In the genomic region with DNA sequence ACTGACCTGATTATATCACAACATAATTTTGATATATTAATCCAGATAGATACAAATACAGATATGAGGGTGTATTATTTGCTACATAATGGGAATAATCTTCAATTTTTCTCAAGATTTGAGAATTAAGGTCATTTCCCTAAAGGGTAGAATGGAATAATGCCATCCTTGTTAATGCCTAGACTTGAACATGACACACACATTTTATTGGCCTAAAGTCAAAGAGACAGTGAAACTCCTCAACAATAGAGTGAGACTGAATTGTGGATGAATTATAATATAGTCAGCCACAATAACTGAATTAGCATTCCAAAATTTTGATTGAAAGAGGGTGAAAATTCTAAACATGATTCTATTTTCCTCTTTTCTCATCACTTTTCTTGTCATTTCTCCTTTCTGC, we compare ENCODE assay signal across 26 cellular contexts.
"Had no signal": no experiment of that assay in that cellular context is flagged by ENCODE, and none has a peak within 500 bp of the region (broad histone marks: within the 10 kb centered on the region; RNA-seq: fewer than 3 reads in every experiment).

No MANE protein-coding gene starts in this region.

- ATAC-seq: activated T-cell treated with anti-CD3 and anti-CD28 coated beads, Interleukin-2, amount 50 U/mL, for 4 hours; activated T-helper 17 cell treated with anti-CD3 and anti-CD28 coated beads, Interleukin-2, amount 50 U/mL, for 72 hours; esophagus mucosa; gastroesophageal sphincter; heart right ventricle; WTC11 had no signal

- H3K4me1 ChIP-seq: colonic mucosa, gastroesophageal sphincter, heart right ventricle had no signal

- H3K9me3 ChIP-seq: colonic mucosa, gastroesophageal sphincter, heart right ventricle had no signal

- H3K27ac ChIP-seq: brain microvascular endothelial cell, cardiac muscle cell, colonic mucosa, gastroesophageal sphincter, heart right ventricle had no signal

- H3K27me3 ChIP-seq: brain microvascular endothelial cell, cardiac muscle cell, colonic mucosa, gastroesophageal sphincter, heart right ventricle had no signal

- H3K4me3 ChIP-seq: cardiac muscle cell, colonic mucosa, gastroesophageal sphincter, heart right ventricle had no signal

- DNase-seq: activated CD4-positive, alpha-beta memory T cell treated with anti-CD3 and anti-CD28 coated beads, Interleukin-2, amount 10 ng/mL, durations not matched to agents 7 days and 5 days; activated CD4-positive, alpha-beta T cell treated with anti-CD3 and anti-CD28 coated beads for 1 hour; activated CD4-positive, alpha-beta T cell treated with anti-CD3 and anti-CD28 coated beads for 4 hours; activated CD4-positive, alpha-beta T cell treated with anti-CD3 and anti-CD28 coated beads, Interleukin-2, amount 10 ng/mL, durations not matched to agents 7 days and 5 days; activated CD4-positive, alpha-beta T cell treated with anti-CD3 and anti-CD28 coated beads, Interleukin-2, amount 50 U/mL, for 4 hours; activated CD8-positive, alpha-beta memory T cell treated with anti-CD3 and anti-CD28 coated beads for 24 hours; activated effector memory CD4-positive, alpha-beta T cell treated with Interleukin-2 at 50 U/mL for 16 hours; activated gamma-delta T cell treated with Interleukin-2 at 50 U/mL for 16 hours; activated naive CD4-positive, alpha-beta T cell treated with anti-CD3 and anti-CD28 coated beads, Interleukin-2, amount 50 U/mL, for 16 hours; activated naive CD4-positive, alpha-beta T cell treated with Interleukin-2 at 50 U/mL for 16 hours; activated T-cell treated with anti-CD3 and anti-CD28 coated beads, Interleukin-2, amount 50 U/mL, for 4 hours; amniotic stem cell; anterior cingulate cortex; brain microvascular endothelial cell; central memory CD4-positive, alpha-beta T cell; cerebellar nuclear complex; colonic mucosa; effector CD8-positive, alpha-beta T cell; foreskin fibroblast; heart right ventricle; T-helper 2 cell had no signal

- H3K36me3 ChIP-seq: brain microvascular endothelial cell, cardiac muscle cell, colonic mucosa, gastroesophageal sphincter, heart right ventricle had no signal
